In genomic region chr5:35856186-35857003, GRCh38 we compare ENCODE assay signal across 8 cellular contexts. TPM values are rescaled to one million over a fixed set of nuclear protein-coding genes. Genes with fewer than 3 reads are reported as not detected.
DNase-seq lines count a peak whose midpoint lies in the region; ATAC-seq and TF ChIP-seq lines count a peak whose summit lies in the region.

Gene IL7R, plus strand, starts transcription at chr5:35856891. Its CDS starts 87 bp downstream, at chr5:35856978.

- POLR2A ChIA-PET in IMR-90 (lab: Charles Lee; ENCODE audit: unreplicated experiment) = no interaction called here

- BruUV-seq in IMR-90 (replicated peaks; lab: Mats Ljungman, UMichigan) = no TSS peak

- peak within 1 kb of the TSS; percentile 75 for H4K91ac ChIP-seq in IMR-90 (ENCODE audit: insufficient read depth, low read depth, low read length)

- H2BK15ac ChIP-seq in IMR-90 (ENCODE audit: low read depth, low read length) = peak within 1 kb of the TSS; percentile 55

- H3K4me1 ChIP-seq in DOHH2 (ENCODE audit: control insufficient read depth, low read length) = peaks cover 76% of the 10 kb centered on the region
- H3K4me1 ChIP-seq in IMR-90 (ENCODE audit: control insufficient read depth, insufficient read depth, low read length) = peaks cover 11% of the 10 kb centered on the region
- H3K4me1 ChIP-seq in mucosa of descending colon (ENCODE audit: low read depth) = no peaks in the 10 kb centered on the region

- peak within 1 kb of the TSS; percentile 96 for H3K27ac Mint-ChIP-seq in activated T-helper 1 cell treated with anti-CD3 and anti-CD28 coated beads, Interleukin-12 subunit alpha, Interleukin-12 subunit beta, Interleukin-2, Interleukin-4 antibody, amounts not matched to agents 30 ng/mL and 10 ng/mL and 1 ng/mL, durations not matched to agents 14 hours and 24 hours and 36 hours

- peak within 1 kb of the TSS; percentile 88 for H4K5ac ChIP-seq in IMR-90 (ENCODE audit: low read depth, low read length)

- peak within 1 kb of the TSS; percentile 96; the same call in 1 of the 2 replicates for H3K9ac ChIP-seq in IMR-90 (ENCODE audit: low read depth, low read length)

- H2AK9ac ChIP-seq in IMR-90 (replicated peaks; ENCODE audit: low read depth, low read length, poor library complexity) = no peak within 1 kb of the TSS

- H3K23ac ChIP-seq in IMR-90 (ENCODE audit: low read depth, low read length) = peak within 1 kb of the TSS; percentile 89; the same call in 1 of the 2 replicates

- TF ChIP-seq POLR2A in IMR-90 (IDR thresholded peaks at IDR 0.05; ENCODE audit: low read depth, low read length) = 0 out of 2 replicates have a peak, but pooled peaks have one; percentile 29

- no peak for TF ChIP-seq CTCF in DOHH2 (IDR thresholded peaks at IDR 0.05; ENCODE audit: low read depth, low read length, poor library complexity, severe bottlenecking)
- TF ChIP-seq CTCF in IMR-90 (conservative IDR thresholded peaks at IDR 0.05; ENCODE audit: low read depth, low read length) = no peak
- TF ChIP-seq CTCF in mucosa of descending colon (IDR thresholded peaks at IDR 0.05) = no peak
- no peak for TF ChIP-seq CTCF in foreskin fibroblast (IDR thresholded peaks at IDR 0.05; ENCODE audit: low read depth, low read length)

- H3K4me3 Mint-ChIP-seq in activated T-helper 1 cell treated with anti-CD3 and anti-CD28 coated beads, Interleukin-12 subunit alpha, Interleukin-12 subunit beta, Interleukin-2, Interleukin-4 antibody, amounts not matched to agents 30 ng/mL and 10 ng/mL and 1 ng/mL, durations not matched to agents 14 hours and 24 hours and 36 hours = peak within 1 kb of the TSS; percentile 90

- H3K27me3 ChIP-seq in DOHH2 (ENCODE audit: control insufficient read depth, low read length) (no peaks in the 10 kb centered on the region), IMR-90 (ENCODE audit: control insufficient read depth, insufficient read depth, low read length) (no peaks in the 10 kb centered on the region)

- WGBS in IMR-90 (ENCODE audit: extremely low coverage in 2 of 2, insufficient read length in 1 of 2), 2 experiments = no CpG with 5 or more reads among the region's 5 CpGs

- dilution Hi-C loops in IMR-90 (cut with HindIII; ENCODE audit: low sequenced_read_pairs, unreplicated experiment) = no loop called here

- TF ChIP-seq RAD21 in IMR-90 (IDR thresholded peaks at IDR 0.05; ENCODE audit: low read length) = 0 out of 2 replicates have a peak, but pooled peaks have one; percentile 1

- H3K9me1 ChIP-seq in IMR-90 (ENCODE audit: insufficient read depth, low read length) = peaks cover 6% of the 10 kb centered on the region; the same call in 1 of the 2 replicates

- CTCF ChIA-PET in IMR-90 (lab: Yijun Ruan, JAX) = interaction anchor here (3.8 kb wide), 1 partner anchor 70 kb away, joined by 12 read pairs; no protein-coding TSS in a partner anchor

- H3K4me3 ChIP-seq in DOHH2 (ENCODE audit: low read length) (peak within 1 kb of the TSS; percentile 76), IMR-90 (ENCODE audit: insufficient read depth, low read depth, low read length) (peak within 1 kb of the TSS; percentile 52; the same call in 1 of the 2 replicates), mucosa of descending colon (no peak within 1 kb of the TSS), foreskin fibroblast (ENCODE audit: low read depth in 1 of 2, low read length in 2 of 2) (peak within 1 kb of the TSS in 1 of 2 donors; percentile 38)

- no peak within 1 kb of the TSS for H2AFZ ChIP-seq in IMR-90 (replicated peaks; ENCODE audit: low read length, poor library complexity)

- H3K79me2 ChIP-seq in DOHH2 (ENCODE audit: control insufficient read depth, low read length) = peaks cover 38% of the 10 kb centered on the region

- peak within 1 kb of the TSS; percentile 96 for H3K18ac ChIP-seq in IMR-90 (ENCODE audit: low read depth, low read length)

- H3K79me1 ChIP-seq in IMR-90 (ENCODE audit: low read depth in 1 of 2, low read length in 2 of 2) = peaks cover 4 to 21% of the 10 kb centered on the region in 2 experiments

- H3K14ac ChIP-seq in IMR-90 (replicated peaks; ENCODE audit: low read depth, low read length) = peak within 1 kb of the TSS; percentile 85

- no peaks in the 10 kb centered on the region for H3K9me3 ChIP-seq in DOHH2 (ENCODE audit: control insufficient read depth, insufficient read depth, low read length)
- H3K9me3 ChIP-seq in IMR-90 (ENCODE audit: control insufficient read depth, insufficient read depth, low read length) = no peaks in the 10 kb centered on the region
- no peaks in the 10 kb centered on the region for H3K9me3 ChIP-seq in mucosa of descending colon

- no peaks in the 10 kb centered on the region for H3K9me3 Mint-ChIP-seq in activated T-helper 1 cell treated with anti-CD3 and anti-CD28 coated beads, Interleukin-12 subunit alpha, Interleukin-12 subunit beta, Interleukin-2, Interleukin-4 antibody, amounts not matched to agents 30 ng/mL and 10 ng/mL and 1 ng/mL, durations not matched to agents 14 hours and 24 hours and 36 hours

- H3K36me3 ChIP-seq in DOHH2 (ENCODE audit: control insufficient read depth, low read length) (peaks cover 19% of the 10 kb centered on the region), IMR-90 (ENCODE audit: control insufficient read depth, insufficient read depth, low read length) (peaks cover 4% of the 10 kb centered on the region; the same call in 1 of the 2 replicates), mucosa of descending colon (ENCODE audit: low read depth) (no peaks in the 10 kb centered on the region)

- peak; percentile 56 for ATAC-seq in IMR-90 (ENCODE audit: low read depth)
- ATAC-seq in mucosa of descending colon = peak; percentile 66

- H2AK5ac ChIP-seq in IMR-90 (ENCODE audit: low read depth, low read length) = peak within 1 kb of the TSS; percentile 60

- H4K20me1 ChIP-seq in DOHH2 (ENCODE audit: control insufficient read depth, insufficient read depth, low read depth, low read length) (no peaks in the 10 kb centered on the region), IMR-90 (ENCODE audit: insufficient read depth, low read length) (no peaks in the 10 kb centered on the region)

- peak within 1 kb of the TSS; percentile 99 for H2BK5ac ChIP-seq in IMR-90 (ENCODE audit: low read depth, low read length, poor library complexity, severe bottlenecking)

- peaks cover 31% of the 10 kb centered on the region for H3K36me3 Mint-ChIP-seq in activated T-helper 1 cell treated with anti-CD3 and anti-CD28 coated beads, Interleukin-12 subunit alpha, Interleukin-12 subunit beta, Interleukin-2, Interleukin-4 antibody, amounts not matched to agents 30 ng/mL and 10 ng/mL and 1 ng/mL, durations not matched to agents 14 hours and 24 hours and 36 hours (ENCODE audit: low read depth)

- H3K9me2 ChIP-seq in DOHH2 (replicated peaks; ENCODE audit: control insufficient read depth, low read length) = no peaks in the 10 kb centered on the region

- no peaks in the 10 kb centered on the region for H3K27me3 Mint-ChIP-seq in activated T-helper 1 cell treated with anti-CD3 and anti-CD28 coated beads, Interleukin-12 subunit alpha, Interleukin-12 subunit beta, Interleukin-2, Interleukin-4 antibody, amounts not matched to agents 30 ng/mL and 10 ng/mL and 1 ng/mL, durations not matched to agents 14 hours and 24 hours and 36 hours (ENCODE audit: insufficient read depth)

- peak within 1 kb of the TSS; percentile 90 for H3K56ac ChIP-seq in IMR-90 (ENCODE audit: extremely low read depth, insufficient read depth, low read length)

- intact Hi-C loops in IMR-90 (cut with micrococcal nuclease) = loop anchor here (2.0 to 5.0 kb wide), 2 partner anchors 204 to 240 kb away; partner anchors contain the start of gene SPEF2
- intact Hi-C loops in activated T-helper 1 cell treated with anti-CD3 and anti-CD28 coated beads, Interleukin-12 subunit alpha, Interleukin-12 subunit beta, Interleukin-2, Interleukin-4 antibody, amounts not matched to agents 30 ng/mL and 10 ng/mL and 1 ng/mL, durations not matched to agents 14 hours and 24 hours and 36 hours (cut with micrococcal nuclease) = loop anchor here (1.0 to 10.0 kb wide), 13 partner anchors 20 to 1021 kb away; partner anchors contain the start of genes DNAJC21, NADK2 and NIPBL
- intact Hi-C loops in mucosa of descending colon (cut with DNase I, micrococcal nuclease) = no loop called here

- H4K8ac ChIP-seq in IMR-90 (ENCODE audit: low read depth in 2 of 2, low read length in 2 of 2) = peak within 1 kb of the TSS; percentile 78 to 92

- H3K4me2 ChIP-seq in DOHH2 (ENCODE audit: low read length) (peak within 1 kb of the TSS; percentile 73), IMR-90 (ENCODE audit: low read depth, low read length) (peak within 1 kb of the TSS; percentile 83)

- peaks cover 96% of the 10 kb centered on the region for H3K4me1 Mint-ChIP-seq in activated T-helper 1 cell treated with anti-CD3 and anti-CD28 coated beads, Interleukin-12 subunit alpha, Interleukin-12 subunit beta, Interleukin-2, Interleukin-4 antibody, amounts not matched to agents 30 ng/mL and 10 ng/mL and 1 ng/mL, durations not matched to agents 14 hours and 24 hours and 36 hours (ENCODE audit: low read depth)

- in situ Hi-C loops in IMR-90 (cut with MboI; ENCODE audit: low sequenced_read_pairs) = no loop called here

- H2BK120ac ChIP-seq in IMR-90 (ENCODE audit: low read depth, low read length) = peak within 1 kb of the TSS; percentile 71

- H3F3A ChIP-seq in DOHH2 (ENCODE audit: control insufficient read depth, insufficient read depth) = no peaks in the 10 kb centered on the region

- H3K4ac ChIP-seq in IMR-90 (ENCODE audit: low read depth, low read length) = peak within 1 kb of the TSS; percentile 67

- H3K27ac ChIP-seq in DOHH2 (ENCODE audit: low read depth, low read length) (peak within 1 kb of the TSS; percentile 52), IMR-90 (ENCODE audit: insufficient read depth, low read length) (peak within 1 kb of the TSS; percentile 83)

- peak within 1 kb of the TSS; percentile 80 for H2BK20ac ChIP-seq in IMR-90 (ENCODE audit: low read depth, low read length)

- DNase-seq in IMR-90 (peak; percentile 79), mucosa of descending colon (no peak), amygdala (lab: John Stamatoyannopoulos, UW) (no peak), foreskin fibroblast (no peak), cerebellum (ENCODE audit: low spot score) (no peak)
- DNase-seq in activated T-helper 1 cell treated with anti-CD3 and anti-CD28 coated beads, Interleukin-12 subunit alpha, Interleukin-12 subunit beta, Interleukin-2, Interleukin-4 antibody, amounts not matched to agents 30 ng/mL and 10 ng/mL and 1 ng/mL, durations not matched to agents 14 hours and 24 hours and 36 hours (ENCODE audit: low spot score) = no peak
- DNase-seq in activated CD8-positive, alpha-beta memory T cell treated with anti-CD3 and anti-CD28 coated beads for 24 hours = no peak

TF ChIP-seq in IMR-90, 13 proteins besides CTCF, POLR2A, EP300 and RAD21 (continues in another document):
- no peak for TF ChIP-seq CHD1 (IDR thresholded peaks at IDR 0.05; ENCODE audit: low read depth, low read length)

RNA-seq across cellular contexts. Expression of gene IL7R, which starts in this region (rescaled TPM):
- 56.9 and 71.7 TPM in 2 replicates for total RNA-seq in IMR-90 (2012; rRNA removed)
- 39.0 and 40.7 TPM in 2 replicates for polyA plus RNA-seq in IMR-90 (2012; rRNA removed)
- 12.9 and 32.4 TPM in 2 replicates for polyA plus RNA-seq in IMR-90 (2012; cell fraction: cytosol; rRNA removed)
- 7.9 and 30.3 TPM in 2 replicates for polyA plus RNA-seq in IMR-90 (2012; cell fraction: nucleus; rRNA removed; ENCODE audit: low replicate concordance)
- total RNA-seq in activated T-helper 1 cell treated with anti-CD3 and anti-CD28 coated beads, Interleukin-12 subunit alpha, Interleukin-12 subunit beta, Interleukin-2, Interleukin-4 antibody, amounts not matched to agents 30 ng/mL and 10 ng/mL and 1 ng/mL, durations not matched to agents 14 hours and 24 hours and 36 hours = 47.2 and 50.8 TPM in 2 replicates
- 10 to 100 TPM in 2 of 3 donors, 1 to 10 TPM in 1; 6.6 to 16.9 (median 10.4) TPM for total RNA-seq in mucosa of descending colon
- 0.27 TPM for total RNA-seq in cerebellum

Comparison
In these comparisons a context has a peak if more than half of its experiments do, and no peak if none do; other contexts are left out.
1. intact Hi-C loops: an anchor here in IMR-90 (2.0 to 5.0 kb wide) and activated T-helper 1 cell treated with anti-CD3 and anti-CD28 coated beads, Interleukin-12 subunit alpha, Interleukin-12 subunit beta, Interleukin-2, Interleukin-4 antibody, amounts not matched to agents 30 ng/mL and 10 ng/mL and 1 ng/mL, durations not matched to agents 14 hours and 24 hours and 36 hours (1.0 to 10.0 kb wide); none called in mucosa of descending colon.